Comparison of ENCODE assay signal across 14 cellular contexts in the genomic region with DNA sequence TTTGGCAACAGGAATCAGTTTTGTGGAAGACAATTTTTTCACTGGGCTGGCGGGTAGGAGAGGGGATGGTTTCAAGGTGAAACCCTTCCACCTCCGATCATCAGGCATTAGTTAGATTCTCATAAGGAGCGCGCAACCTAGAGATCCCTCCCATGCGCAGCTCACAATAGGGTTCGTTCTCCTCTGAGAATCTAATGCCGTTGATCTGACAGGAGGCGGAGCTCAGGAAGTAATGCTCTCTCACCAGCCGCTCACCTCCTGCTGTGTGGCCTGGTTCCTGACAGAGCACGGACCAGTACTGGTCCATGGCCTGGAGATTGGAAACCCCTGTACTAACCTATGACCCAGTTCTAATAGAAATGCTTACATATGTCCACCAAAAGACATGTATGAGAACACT.
DNase-seq lines count a peak whose midpoint lies in the region; ATAC-seq and TF ChIP-seq lines count a peak whose summit lies in the region.
"Had no signal": no experiment of that assay in that cellular context is flagged by ENCODE, and none has a peak within 500 bp of the region (broad histone marks: within the 10 kb centered on the region; RNA-seq: fewer than 3 reads in every experiment).

No MANE protein-coding gene starts in this region.

- DNase-seq in NCI-H748 (lab: John Stamatoyannopoulos, UW; ENCODE audit: unreplicated experiment): peak; percentile 15
- no peak for DNase-seq in NCI-H748 treated with DMSO at 0.1 percent for 48 hours (lab: John Stamatoyannopoulos, UW)
- DNase-seq in NCI-H510A (lab: John Stamatoyannopoulos, UW): peak; percentile 2
- peak; percentile 53 for DNase-seq in endodermal cell
- no peak for DNase-seq in NCI-H446 (lab: John Stamatoyannopoulos, UW)
- no peak for DNase-seq in activated CD4-positive, alpha-beta T cell treated with anti-CD3 and anti-CD28 coated beads, Interleukin-2, amount 50 U/mL, for 4 hours
- DNase-seq: CD8-positive, alpha-beta T cell; COR-L47; DMS153 had no signal

- H3K4me3 Mint-ChIP-seq in endodermal cell: no peak overlapping the region
- H3K4me3 Mint-ChIP-seq in stimulated activated memory B cell treated with anti-CD40 and anti-IgM and Interleukin-4, amounts not matched to agents 10 μg/mL and 1 μg/mL and 100 μg/mL, for 72 hours: no peak overlapping the region
- H3K4me3 Mint-ChIP-seq: CD14-positive monocyte; CD8-positive, alpha-beta T cell had no signal

- WGBS in endodermal cell (ENCODE audit: insufficient coverage in 1 of 2, insufficient read length in 1 of 2), 2 experiments: 86 to 94% methylated on average over 7 to 10 of the region's 10 CpGs

- no peaks in the 10 kb centered on the region for H3K4me1 ChIP-seq in endodermal cell (ENCODE audit: control insufficient read depth, insufficient read depth, low read length)

- no peak overlapping the region for H3K27ac ChIP-seq in endodermal cell (ENCODE audit: low read depth, low read length)
- H3K27ac ChIP-seq: 22Rv1 had no signal

- H3K36me3 ChIP-seq in endodermal cell (ENCODE audit: control insufficient read depth, insufficient read depth, low read length): peaks cover 11% of the 10 kb centered on the region

- peaks cover 14% of the 10 kb centered on the region for H3K36me3 Mint-ChIP-seq in endodermal cell (ENCODE audit: low read depth)
- H3K36me3 Mint-ChIP-seq in stimulated activated memory B cell treated with anti-CD40 and anti-IgM and Interleukin-4, amounts not matched to agents 10 μg/mL and 1 μg/mL and 100 μg/mL, for 72 hours: peaks cover 55% of the 10 kb centered on the region

- TF ChIP-seq CTCF in endodermal cell (conservative IDR thresholded peaks at IDR 0.05): no peak

- no peak overlapping the region for H3K4me3 ChIP-seq in endodermal cell (ENCODE audit: low read length)

- no peaks in the 10 kb centered on the region for H3K27me3 Mint-ChIP-seq in endodermal cell (ENCODE audit: insufficient read depth)
- no peaks in the 10 kb centered on the region for H3K27me3 Mint-ChIP-seq in stimulated activated memory B cell treated with anti-CD40 and anti-IgM and Interleukin-4, amounts not matched to agents 10 μg/mL and 1 μg/mL and 100 μg/mL, for 72 hours

- H3K4me1 Mint-ChIP-seq in endodermal cell: peaks cover 28% of the 10 kb centered on the region
- no peaks in the 10 kb centered on the region for H3K4me1 Mint-ChIP-seq in stimulated activated memory B cell treated with anti-CD40 and anti-IgM and Interleukin-4, amounts not matched to agents 10 μg/mL and 1 μg/mL and 100 μg/mL, for 72 hours
- H3K4me1 Mint-ChIP-seq: CD14-positive monocyte had no signal

- ATAC-seq in HG03460 (IDR thresholded peaks at IDR 0.05; ENCODE audit: unreplicated experiment): no peak
- ATAC-seq in stimulated activated memory B cell treated with anti-CD40 and anti-IgM and Interleukin-4, amounts not matched to agents 10 μg/mL and 1 μg/mL and 100 μg/mL, for 72 hours: no peak
- ATAC-seq: CD8-positive, alpha-beta T cell; HCT116 had no signal

- no peak overlapping the region for H3K27ac Mint-ChIP-seq in endodermal cell
- no peak overlapping the region for H3K27ac Mint-ChIP-seq in stimulated activated memory B cell treated with anti-CD40 and anti-IgM and Interleukin-4, amounts not matched to agents 10 μg/mL and 1 μg/mL and 100 μg/mL, for 72 hours
- H3K27ac Mint-ChIP-seq: CD14-positive monocyte; CD8-positive, alpha-beta T cell had no signal

- no peaks in the 10 kb centered on the region for H3K9me3 ChIP-seq in endodermal cell (ENCODE audit: control insufficient read depth, low read length)

- H3K9ac ChIP-seq in endodermal cell (ENCODE audit: extremely low read depth, low read length, poor library complexity, severe bottlenecking): no peak overlapping the region

- H3K27me3 ChIP-seq in endodermal cell (ENCODE audit: control insufficient read depth, insufficient read depth, low read length, poor library complexity, severe bottlenecking): no peaks in the 10 kb centered on the region

- peaks cover 10% of the 10 kb centered on the region for H3K9me3 Mint-ChIP-seq in endodermal cell
- H3K9me3 Mint-ChIP-seq in stimulated activated memory B cell treated with anti-CD40 and anti-IgM and Interleukin-4, amounts not matched to agents 10 μg/mL and 1 μg/mL and 100 μg/mL, for 72 hours: peaks cover 3% of the 10 kb centered on the region
- H3K9me3 Mint-ChIP-seq: CD14-positive monocyte had no signal

Comparison
In these comparisons a context has a peak if more than half of its experiments do, and no peak if none do; other contexts are left out.
1. DNase-seq: peak in NCI-H748 (single experiment), NCI-H510A (single experiment) and endodermal cell (single experiment); none in NCI-H748 treated with DMSO at 0.1 percent for 48 hours (single experiment), NCI-H446 (0 of 2) and activated CD4-positive, alpha-beta T cell treated with anti-CD3 and anti-CD28 coated beads, Interleukin-2, amount 50 U/mL, for 4 hours (0 of 2).